In genomic region chrX:24760601-24761000, GRCh38 we compare ENCODE assay signal across 18 cellular contexts.
DNase-seq lines count a peak whose midpoint lies in the region; ATAC-seq and TF ChIP-seq lines count a peak whose summit lies in the region.
"Had no signal": no experiment of that assay in that cellular context is flagged by ENCODE, and none has a peak within 500 bp of the region (broad histone marks: within the 10 kb centered on the region; RNA-seq: fewer than 3 reads in every experiment).

No MANE protein-coding gene starts in this region.

- H4K20me1 ChIP-seq in fibroblast of lung (ENCODE audit: control insufficient read depth, extremely low read depth, insufficient read depth, low read length) = no peaks in the 10 kb centered on the region

- peaks cover 3% of the 10 kb centered on the region for H3K9me3 Mint-ChIP-seq in progenitor cell of endocrine pancreas (ENCODE audit: low read depth)
- no peaks in the 10 kb centered on the region for H3K9me3 Mint-ChIP-seq in T-helper 2 cell treated with Interferon-gamma antibody and Interleukin-4, amounts not matched to agents 5 μg/mL and 100 μg/mL, for 36 hours
- H3K9me3 Mint-ChIP-seq in Calu3 (ENCODE audit: low read depth, unreplicated experiment) = no peaks in the 10 kb centered on the region
- H3K9me3 Mint-ChIP-seq: activated T-cell treated with anti-CD3 and anti-CD28 coated beads, Interleukin-2, amount 50 U/mL, for 4 hours had no signal

- no peak overlapping the region for H3K4me2 ChIP-seq in fibroblast of lung (ENCODE audit: extremely low read depth, insufficient read depth, low read length)

- ATAC-seq in HG03565 (IDR thresholded peaks at IDR 0.05; ENCODE audit: unreplicated experiment) (no peak), GM18511 (IDR thresholded peaks at IDR 0.05; ENCODE audit: unreplicated experiment) (no peak)
- ATAC-seq: activated T-cell treated with anti-CD3 and anti-CD28 coated beads, Interleukin-2, amount 50 U/mL, for 4 hours; T-helper 17 cell had no signal

- no peaks in the 10 kb centered on the region for H3K9me3 ChIP-seq in fibroblast of lung (ENCODE audit: control insufficient read depth, insufficient read depth, low read depth, low read length)
- H3K9me3 ChIP-seq: esophagus muscularis mucosa, thoracic aorta had no signal

- peak; percentile 27 for DNase-seq in AG20443 (ENCODE audit: low spot score)
- DNase-seq in LHCN-M2 (ENCODE audit: low read depth) = peak; percentile 81
- peak; percentile 26 to 85 for DNase-seq in fibroblast of lung (ENCODE audit: low read depth in 2 of 2)
- DNase-seq in progenitor cell of endocrine pancreas (ENCODE audit: low spot score, unreplicated experiment) = no peak
- no peak for DNase-seq in T-helper 2 cell treated with Interferon-gamma antibody and Interleukin-4, amounts not matched to agents 5 μg/mL and 100 μg/mL, for 36 hours (ENCODE audit: low spot score)
- no peak for DNase-seq in Calu3
- DNase-seq: activated CD4-positive, alpha-beta T cell treated with anti-CD3 and anti-CD28 coated beads for 4 hours; activated T-cell treated with anti-CD3 and anti-CD28 coated beads, Interleukin-2, amount 50 U/mL, for 4 hours; amniotic stem cell; CD4-positive, CD25-positive, alpha-beta regulatory T cell; GF-D8; GOT3; T-helper 17 cell had no signal

- intact Hi-C loops in Calu3 (cut with micrococcal nuclease; ENCODE audit: unreplicated experiment) = no loop called here

- H3K27me3 Mint-ChIP-seq in progenitor cell of endocrine pancreas = no peaks in the 10 kb centered on the region
- no peaks in the 10 kb centered on the region for H3K27me3 Mint-ChIP-seq in T-helper 2 cell treated with Interferon-gamma antibody and Interleukin-4, amounts not matched to agents 5 μg/mL and 100 μg/mL, for 36 hours (ENCODE audit: low read depth)
- no peaks in the 10 kb centered on the region for H3K27me3 Mint-ChIP-seq in Calu3 (ENCODE audit: unreplicated experiment)
- H3K27me3 Mint-ChIP-seq: CD4-positive, CD25-positive, alpha-beta regulatory T cell; T-helper 17 cell had no signal

- H3K36me3 Mint-ChIP-seq in progenitor cell of endocrine pancreas (ENCODE audit: insufficient read depth) (peaks cover 30% of the 10 kb centered on the region), Calu3 (ENCODE audit: insufficient read depth, unreplicated experiment) (peaks cover 11% of the 10 kb centered on the region)
- peaks cover 36% of the 10 kb centered on the region for H3K36me3 Mint-ChIP-seq in T-helper 2 cell treated with Interferon-gamma antibody and Interleukin-4, amounts not matched to agents 5 μg/mL and 100 μg/mL, for 36 hours (ENCODE audit: low read depth)

- no peak overlapping the region for H3K9ac ChIP-seq in fibroblast of lung (ENCODE audit: insufficient read depth, low read length)
- H3K9ac ChIP-seq: parathyroid adenoma had no signal

- H3K4me1 Mint-ChIP-seq in progenitor cell of endocrine pancreas (ENCODE audit: low read depth) (peaks cover 20% of the 10 kb centered on the region), Calu3 (ENCODE audit: low read depth, unreplicated experiment) (no peaks in the 10 kb centered on the region)
- peaks cover 2% of the 10 kb centered on the region for H3K4me1 Mint-ChIP-seq in T-helper 2 cell treated with Interferon-gamma antibody and Interleukin-4, amounts not matched to agents 5 μg/mL and 100 μg/mL, for 36 hours (ENCODE audit: low read depth)
- H3K4me1 Mint-ChIP-seq: CD4-positive, CD25-positive, alpha-beta regulatory T cell; T-helper 17 cell had no signal

- H3K79me2 ChIP-seq in fibroblast of lung (ENCODE audit: control insufficient read depth, insufficient read depth, low read length) = no peaks in the 10 kb centered on the region
- H3K79me2 ChIP-seq: parathyroid adenoma had no signal

- H2AFZ ChIP-seq in fibroblast of lung (ENCODE audit: low read length) = no peak overlapping the region
- H2AFZ ChIP-seq: parathyroid adenoma had no signal

- no peak for TF ChIP-seq CTCF in fibroblast of lung (conservative IDR thresholded peaks at IDR 0.05 in 1 of 2, IDR thresholded peaks at IDR 0.05 in 1 of 2; ENCODE audit: low read depth in 1 of 2, low read length in 2 of 2)
- TF ChIP-seq CTCF in progenitor cell of endocrine pancreas (IDR thresholded peaks at IDR 0.05; ENCODE audit: unreplicated experiment) = no peak
- TF ChIP-seq CTCF in Calu3 (IDR thresholded peaks at IDR 0.05; ENCODE audit: unreplicated experiment) = no peak

- H3K27me3 ChIP-seq in fibroblast of lung (ENCODE audit: control insufficient read depth, insufficient read depth, low read length) = no peaks in the 10 kb centered on the region
- H3K27me3 ChIP-seq: esophagus muscularis mucosa had no signal

- no peak overlapping the region for H3K4me3 Mint-ChIP-seq in progenitor cell of endocrine pancreas (ENCODE audit: low read depth)
- no peak overlapping the region for H3K4me3 Mint-ChIP-seq in T-helper 2 cell treated with Interferon-gamma antibody and Interleukin-4, amounts not matched to agents 5 μg/mL and 100 μg/mL, for 36 hours
- H3K4me3 Mint-ChIP-seq in Calu3 (ENCODE audit: low read depth, unreplicated experiment) = no peak overlapping the region
- H3K4me3 Mint-ChIP-seq: activated T-cell treated with anti-CD3 and anti-CD28 coated beads, Interleukin-2, amount 50 U/mL, for 4 hours; CD4-positive, CD25-positive, alpha-beta regulatory T cell; T-helper 17 cell had no signal

- H3K4me1 ChIP-seq in fibroblast of lung (ENCODE audit: control insufficient read depth, extremely low read depth, insufficient read depth, low read length) = no peaks in the 10 kb centered on the region
- H3K4me1 ChIP-seq: esophagus muscularis mucosa, parathyroid adenoma had no signal

- H3K36me3 ChIP-seq in fibroblast of lung (ENCODE audit: control insufficient read depth, insufficient read depth, low read length) = no peaks in the 10 kb centered on the region
- H3K36me3 ChIP-seq: thoracic aorta had no signal

- CTCF ChIA-PET in Calu3 (lab: Charles Lee) = no interaction called here

- no TSS peak for BruUV-seq in Calu3 (replicated peaks; lab: Mats Ljungman, UMichigan)

- H3K27ac ChIP-seq in fibroblast of lung (ENCODE audit: insufficient read depth, low read length) = no peak overlapping the region
- H3K27ac ChIP-seq: esophagus muscularis mucosa, parathyroid adenoma, thoracic aorta had no signal

- H3K27ac Mint-ChIP-seq in progenitor cell of endocrine pancreas (peak overlapping the region; percentile 70), Calu3 (ENCODE audit: unreplicated experiment) (no peak overlapping the region)
- no peak overlapping the region for H3K27ac Mint-ChIP-seq in T-helper 2 cell treated with Interferon-gamma antibody and Interleukin-4, amounts not matched to agents 5 μg/mL and 100 μg/mL, for 36 hours
- H3K27ac Mint-ChIP-seq: CD4-positive, CD25-positive, alpha-beta regulatory T cell; T-helper 17 cell had no signal

- no peak overlapping the region for H3K4me3 ChIP-seq in fibroblast of lung (replicated peaks in 1 of 4; ENCODE audit: control extremely low read depth in 1 of 4, insufficient read depth in 1 of 4, low read depth in 3 of 4, low read length in 4 of 4)
- H3K4me3 ChIP-seq: esophagus muscularis mucosa, thoracic aorta had no signal

Comparison
In these comparisons a context has a peak if more than half of its experiments do, and no peak if none do; other contexts are left out.
1. DNase-seq: peak in AG20443 (single experiment), LHCN-M2 (single experiment) and fibroblast of lung (2 of 2); none in progenitor cell of endocrine pancreas (single experiment), T-helper 2 cell treated with Interferon-gamma antibody and Interleukin-4, amounts not matched to agents 5 μg/mL and 100 μg/mL, for 36 hours (single experiment) and Calu3 (single experiment).